33 cellular contexts compared by ENCODE assay signal in the genomic region with DNA sequence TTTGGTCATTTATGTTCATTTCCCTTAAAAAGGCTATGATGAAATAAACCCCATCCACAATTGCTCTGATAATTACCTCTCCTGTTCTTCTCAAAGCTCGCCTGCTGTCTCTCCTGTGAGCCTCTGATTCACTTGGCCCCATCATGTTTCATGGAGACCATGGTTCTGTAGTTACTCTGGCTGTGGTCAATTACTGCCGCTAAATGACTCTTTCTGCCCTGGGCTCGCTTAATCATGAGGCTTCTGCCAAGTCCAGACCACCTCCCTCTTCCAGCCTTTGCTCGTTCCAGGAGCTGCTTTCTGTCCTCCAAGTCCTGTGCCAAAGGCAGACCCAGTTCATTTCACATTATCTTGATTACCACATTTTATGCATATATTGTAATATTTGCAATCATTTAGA.
"Had no signal": no experiment of that assay in that cellular context is flagged by ENCODE, and none has a peak within 500 bp of the region (broad histone marks: within the 10 kb centered on the region; RNA-seq: fewer than 3 reads in every experiment).

No MANE protein-coding gene starts in this region.

- ATAC-seq: activated CD8-positive, alpha-beta T cell treated with anti-CD3 and anti-CD28 coated beads for 36 hours; activated T-cell treated with anti-CD3 and anti-CD28 coated beads, Interleukin-2, amount 50 U/mL, for 72 hours; activated T-helper 17 cell treated with anti-CD3 and anti-CD28 coated beads, Interleukin-2, amount 50 U/mL, for 72 hours; Panc1 had no signal

- H3K4me3 ChIP-seq: SJSA1 had no signal

- DNase-seq: activated CD4-positive, alpha-beta T cell treated with anti-CD3 and anti-CD28 coated beads, Interleukin-2, amount 10 ng/mL, durations not matched to agents 24 days and 14 days; activated CD4-positive, alpha-beta T cell treated with anti-CD3 and anti-CD28 coated beads, Interleukin-2, amount 50 U/mL, for 4 hours; activated CD8-positive, alpha-beta T cell treated with anti-CD3 and anti-CD28 coated beads for 36 hours; activated effector memory CD4-positive, alpha-beta T cell treated with anti-CD3 and anti-CD28 coated beads, Interleukin-2, amount 50 U/mL, for 16 hours; activated naive CD4-positive, alpha-beta T cell; activated naive CD4-positive, alpha-beta T cell treated with anti-CD3 and anti-CD28 coated beads, Interleukin-2, amount 50 U/mL, for 16 hours; activated naive CD8-positive, alpha-beta T cell treated with anti-CD3 and anti-CD28 coated beads for 36 hours; activated T-cell treated with anti-CD3 and anti-CD28 coated beads, Interleukin-2, amount 50 U/mL, for 1 hour; activated T-cell treated with anti-CD3 and anti-CD28 coated beads, Interleukin-2, amount 50 U/mL, for 72 hours; amniotic stem cell; aorta; caudate nucleus; cerebellar nuclear complex; Kasumi-1; KG1; MM.1S; MV-4-11; NCI-H1092; NCI-H1436 treated with DMSO at 0.1 percent for 48 hours; NCI-H187 treated with DMSO at 0.1 percent for 48 hours; NCI-H2081 treated with DMSO at 0.1 percent for 48 hours; NCI-H345; NCI-H524 treated with DMSO at 0.1 percent for 48 hours; NCI-H774; RPMI8226; SHP77 treated with DMSO at 0.1 percent for 48 hours; SW 1271; T-helper 1 cell; T-helper 2 cell; T-helper 9 cell had no signal
